Comparison of ENCODE assay signal across 19 cellular contexts in the genomic region with DNA sequence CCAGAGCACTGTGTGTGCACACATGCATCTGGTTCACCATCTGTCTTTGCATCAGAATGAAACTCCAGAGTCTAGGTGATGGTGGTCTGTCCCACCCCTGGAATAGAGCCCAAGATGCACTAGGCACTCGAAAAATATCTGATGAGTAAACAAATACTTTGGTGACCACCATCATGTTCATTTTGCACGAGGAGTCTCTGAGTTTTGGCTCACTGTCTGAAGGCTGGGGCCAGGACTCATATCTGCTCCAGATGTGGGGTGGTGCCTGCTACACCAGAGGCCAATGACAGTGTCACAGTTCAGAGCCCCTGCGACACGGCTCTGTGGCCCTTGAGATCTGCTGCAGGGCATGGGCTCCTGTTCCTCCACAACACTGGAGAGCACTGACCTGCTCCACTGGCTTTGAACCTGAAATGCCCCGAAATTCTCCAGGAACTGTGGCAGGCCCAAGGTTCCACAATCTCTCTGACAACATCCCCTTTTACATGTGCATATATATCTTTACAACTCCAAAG.
A peak's percentile ranks its signal among the peaks of the same experiment; 100 is the strongest.
DNase-seq lines count a peak whose midpoint lies in the region; ATAC-seq and TF ChIP-seq lines count a peak whose summit lies in the region.
"Had no signal": no experiment of that assay in that cellular context is flagged by ENCODE, and none has a peak within 500 bp of the region (broad histone marks: within the 10 kb centered on the region; RNA-seq: fewer than 3 reads in every experiment).

No MANE protein-coding gene starts in this region.

- H3K27me3 ChIP-seq in endodermal cell (ENCODE audit: control insufficient read depth, insufficient read depth, low read length, poor library complexity, severe bottlenecking) (no peaks in the 10 kb centered on the region), spleen (replicated peaks in 1 of 7) (peaks cover 0 to 10% (median 0%) of the 10 kb centered on the region in 7 donors)

- H3K9me3 ChIP-seq in endodermal cell (ENCODE audit: control insufficient read depth, low read length) (peaks cover 26% of the 10 kb centered on the region), spleen (peaks cover 0 to 10% (median 0%) of the 10 kb centered on the region in 8 donors)
- H3K9me3 ChIP-seq: Caco-2 had no signal

- WGBS in endodermal cell (ENCODE audit: insufficient coverage in 1 of 2, insufficient read length in 1 of 2), 2 experiments, result 96 to 100% methylated on average over 3 to 5 of the region's 5 CpGs
- 62 to 88% (median 73%) methylated on average over 4 to 5 of the region's 5 CpGs for WGBS in spleen, 5 donors

- ATAC-seq in HG03280 (IDR thresholded peaks at IDR 0.05; ENCODE audit: unreplicated experiment), result no peak

- DNase-seq in DMS 273 treated with DMSO at 0.1 percent for 48 hours (lab: John Stamatoyannopoulos, UW), result peak; percentile 30
- peak; percentile 23 for DNase-seq in endodermal cell
- no peak for DNase-seq in nephron progenitor cell
- peak; percentile 22 for DNase-seq in ureter (ENCODE audit: low spot score)
- no peak for DNase-seq in NCI-H2029 treated with DMSO at 0.1 percent for 48 hours (lab: John Stamatoyannopoulos, UW)
- DNase-seq in spleen, result no peak
- DNase-seq: Caco-2; CD4-positive, CD25-positive, alpha-beta regulatory T cell; DMS79; GOT3; KBM-7; MV-4-11; NCI-H1417; NCI-H2029; NCI-H510A treated with DMSO at 0.1 percent for 48 hours; NCI-H82; PC-9 had no signal

- no peaks in the 10 kb centered on the region for H3K4me1 ChIP-seq in endodermal cell (ENCODE audit: control insufficient read depth, insufficient read depth, low read length)
- no peaks in the 10 kb centered on the region for H3K4me1 ChIP-seq in spleen
- H3K4me1 ChIP-seq: Caco-2 had no signal

- H3K4me3 ChIP-seq in endodermal cell (ENCODE audit: low read length) (no peak overlapping the region), spleen (no peak overlapping the region)
- H3K4me3 ChIP-seq: PC-9 had no signal

- no peaks in the 10 kb centered on the region for H3K27me3 Mint-ChIP-seq in endodermal cell (ENCODE audit: insufficient read depth)
- no peaks in the 10 kb centered on the region for H3K27me3 Mint-ChIP-seq in nephron progenitor cell (ENCODE audit: low read depth, poor library complexity)
- H3K27me3 Mint-ChIP-seq: CD4-positive, CD25-positive, alpha-beta regulatory T cell had no signal

- H3K36me3 ChIP-seq in endodermal cell (ENCODE audit: control insufficient read depth, insufficient read depth, low read length), result peaks cover 92% of the 10 kb centered on the region
- H3K36me3 ChIP-seq in spleen, result no peaks in the 10 kb centered on the region

- H3K27ac Mint-ChIP-seq in endodermal cell (no peak overlapping the region), nephron progenitor cell (peak overlapping the region; percentile 52)
- H3K27ac Mint-ChIP-seq: B cell; CD4-positive, CD25-positive, alpha-beta regulatory T cell had no signal

- H3K9ac ChIP-seq in endodermal cell (ENCODE audit: extremely low read depth, low read length, poor library complexity, severe bottlenecking), result no peak overlapping the region

- no peak for TF ChIP-seq CTCF in endodermal cell (conservative IDR thresholded peaks at IDR 0.05)
- TF ChIP-seq CTCF in nephron progenitor cell (IDR thresholded peaks at IDR 0.05), result no peak
- TF ChIP-seq CTCF in spleen (IDR thresholded peaks at IDR 0.05 in 8 of 11, conservative IDR thresholded peaks at IDR 0.05 in 3 of 11), result no peak

- H3K27ac ChIP-seq in endodermal cell (ENCODE audit: low read depth, low read length) (no peak overlapping the region), spleen (no peak overlapping the region)
- H3K27ac ChIP-seq: PC-9 had no signal

- H3K9me3 Mint-ChIP-seq in endodermal cell, result peaks cover 14% of the 10 kb centered on the region
- peaks cover 47% of the 10 kb centered on the region for H3K9me3 Mint-ChIP-seq in nephron progenitor cell

- H3K36me3 Mint-ChIP-seq in endodermal cell (ENCODE audit: low read depth) (peaks cover 59% of the 10 kb centered on the region), nephron progenitor cell (ENCODE audit: low read depth) (peaks cover 82% of the 10 kb centered on the region)
- H3K36me3 Mint-ChIP-seq: CD4-positive, CD25-positive, alpha-beta regulatory T cell had no signal

- H3K4me3 Mint-ChIP-seq in endodermal cell, result no peak overlapping the region
- no peak overlapping the region for H3K4me3 Mint-ChIP-seq in nephron progenitor cell
- H3K4me3 Mint-ChIP-seq: B cell; CD4-positive, CD25-positive, alpha-beta regulatory T cell had no signal

- intact Hi-C loops in spleen (cut with DNase I; ENCODE audit: low total_unique reads), result no loop called here

- H3K4me1 Mint-ChIP-seq in endodermal cell (peaks cover 18% of the 10 kb centered on the region), nephron progenitor cell (peaks cover 62% of the 10 kb centered on the region)
- H3K4me1 Mint-ChIP-seq: B cell; CD4-positive, CD25-positive, alpha-beta regulatory T cell had no signal

- TF ChIP-seq POLR2A in spleen (IDR thresholded peaks at IDR 0.05), result no peak

Comparison
In these comparisons a context has a peak if more than half of its experiments do, and no peak if none do; other contexts are left out.
1. DNase-seq: peak in DMS 273 treated with DMSO at 0.1 percent for 48 hours (single experiment), endodermal cell (single experiment) and ureter (single experiment); none in nephron progenitor cell (single experiment), NCI-H2029 treated with DMSO at 0.1 percent for 48 hours (single experiment) and spleen (single experiment).